ENCODE assay signal across 1 cellular context in the genomic region with DNA sequence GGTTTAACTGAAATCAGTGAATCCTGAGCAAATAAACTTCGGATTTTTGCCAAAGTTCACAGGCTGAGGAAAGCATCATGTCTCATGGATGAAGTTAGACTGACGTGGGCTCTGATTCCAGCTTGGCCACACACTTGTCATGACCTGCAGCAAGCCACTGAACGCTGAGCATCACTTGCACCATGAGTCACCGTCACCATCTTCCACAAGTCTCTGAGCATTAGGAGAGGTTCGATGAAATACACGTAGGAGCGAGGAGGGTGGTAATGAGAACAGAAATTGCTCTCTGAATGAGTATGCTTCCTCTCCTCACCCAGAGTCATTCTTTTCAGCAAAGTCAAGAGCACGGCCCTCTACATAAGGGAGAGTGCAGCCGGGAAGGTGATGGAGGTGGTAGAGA.
TF ChIP-seq lines count a peak whose summit lies in the region.

No MANE protein-coding gene starts in this region.

TF ChIP-seq in WTC11, 78 proteins besides CTCF, POLR2A, EP300 and RAD21 (continued from another document):
- TF ChIP-seq, protein P1, sequence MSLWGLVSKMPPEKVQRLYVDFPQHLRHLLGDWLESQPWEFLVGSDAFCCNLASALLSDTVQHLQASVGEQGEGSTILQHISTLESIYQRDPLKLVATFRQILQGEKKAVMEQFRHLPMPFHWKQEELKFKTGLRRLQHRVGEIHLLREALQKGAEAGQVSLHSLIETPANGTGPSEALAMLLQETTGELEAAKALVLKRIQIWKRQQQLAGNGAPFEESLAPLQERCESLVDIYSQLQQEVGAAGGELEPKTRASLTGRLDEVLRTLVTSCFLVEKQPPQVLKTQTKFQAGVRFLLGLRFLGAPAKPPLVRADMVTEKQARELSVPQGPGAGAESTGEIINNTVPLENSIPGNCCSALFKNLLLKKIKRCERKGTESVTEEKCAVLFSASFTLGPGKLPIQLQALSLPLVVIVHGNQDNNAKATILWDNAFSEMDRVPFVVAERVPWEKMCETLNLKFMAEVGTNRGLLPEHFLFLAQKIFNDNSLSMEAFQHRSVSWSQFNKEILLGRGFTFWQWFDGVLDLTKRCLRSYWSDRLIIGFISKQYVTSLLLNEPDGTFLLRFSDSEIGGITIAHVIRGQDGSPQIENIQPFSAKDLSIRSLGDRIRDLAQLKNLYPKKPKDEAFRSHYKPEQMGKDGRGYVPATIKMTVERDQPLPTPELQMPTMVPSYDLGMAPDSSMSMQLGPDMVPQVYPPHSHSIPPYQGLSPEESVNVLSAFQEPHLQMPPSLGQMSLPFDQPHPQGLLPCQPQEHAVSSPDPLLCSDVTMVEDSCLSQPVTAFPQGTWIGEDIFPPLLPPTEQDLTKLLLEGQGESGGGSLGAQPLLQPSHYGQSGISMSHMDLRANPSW (CRISPR knock-in tag; conservative IDR thresholded peaks at IDR 0.05; ENCODE audit: low read depth): no peak
- no peak for TF ChIP-seq TEAD1 (CRISPR knock-in tag; IDR thresholded peaks at IDR 0.05)
- TF ChIP-seq, protein P2, sequence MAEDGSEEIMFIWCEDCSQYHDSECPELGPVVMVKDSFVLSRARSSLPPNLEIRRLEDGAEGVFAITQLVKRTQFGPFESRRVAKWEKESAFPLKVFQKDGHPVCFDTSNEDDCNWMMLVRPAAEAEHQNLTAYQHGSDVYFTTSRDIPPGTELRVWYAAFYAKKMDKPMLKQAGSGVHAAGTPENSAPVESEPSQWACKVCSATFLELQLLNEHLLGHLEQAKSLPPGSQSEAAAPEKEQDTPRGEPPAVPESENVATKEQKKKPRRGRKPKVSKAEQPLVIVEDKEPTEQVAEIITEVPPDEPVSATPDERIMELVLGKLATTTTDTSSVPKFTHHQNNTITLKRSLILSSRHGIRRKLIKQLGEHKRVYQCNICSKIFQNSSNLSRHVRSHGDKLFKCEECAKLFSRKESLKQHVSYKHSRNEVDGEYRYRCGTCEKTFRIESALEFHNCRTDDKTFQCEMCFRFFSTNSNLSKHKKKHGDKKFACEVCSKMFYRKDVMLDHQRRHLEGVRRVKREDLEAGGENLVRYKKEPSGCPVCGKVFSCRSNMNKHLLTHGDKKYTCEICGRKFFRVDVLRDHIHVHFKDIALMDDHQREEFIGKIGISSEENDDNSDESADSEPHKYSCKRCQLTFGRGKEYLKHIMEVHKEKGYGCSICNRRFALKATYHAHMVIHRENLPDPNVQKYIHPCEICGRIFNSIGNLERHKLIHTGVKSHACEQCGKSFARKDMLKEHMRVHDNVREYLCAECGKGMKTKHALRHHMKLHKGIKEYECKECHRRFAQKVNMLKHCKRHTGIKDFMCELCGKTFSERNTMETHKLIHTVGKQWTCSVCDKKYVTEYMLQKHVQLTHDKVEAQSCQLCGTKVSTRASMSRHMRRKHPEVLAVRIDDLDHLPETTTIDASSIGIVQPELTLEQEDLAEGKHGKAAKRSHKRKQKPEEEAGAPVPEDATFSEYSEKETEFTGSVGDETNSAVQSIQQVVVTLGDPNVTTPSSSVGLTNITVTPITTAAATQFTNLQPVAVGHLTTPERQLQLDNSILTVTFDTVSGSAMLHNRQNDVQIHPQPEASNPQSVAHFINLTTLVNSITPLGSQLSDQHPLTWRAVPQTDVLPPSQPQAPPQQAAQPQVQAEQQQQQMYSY (CRISPR knock-in tag; IDR thresholded peaks at IDR 0.05): no peak
- TF ChIP-seq, protein P3, sequence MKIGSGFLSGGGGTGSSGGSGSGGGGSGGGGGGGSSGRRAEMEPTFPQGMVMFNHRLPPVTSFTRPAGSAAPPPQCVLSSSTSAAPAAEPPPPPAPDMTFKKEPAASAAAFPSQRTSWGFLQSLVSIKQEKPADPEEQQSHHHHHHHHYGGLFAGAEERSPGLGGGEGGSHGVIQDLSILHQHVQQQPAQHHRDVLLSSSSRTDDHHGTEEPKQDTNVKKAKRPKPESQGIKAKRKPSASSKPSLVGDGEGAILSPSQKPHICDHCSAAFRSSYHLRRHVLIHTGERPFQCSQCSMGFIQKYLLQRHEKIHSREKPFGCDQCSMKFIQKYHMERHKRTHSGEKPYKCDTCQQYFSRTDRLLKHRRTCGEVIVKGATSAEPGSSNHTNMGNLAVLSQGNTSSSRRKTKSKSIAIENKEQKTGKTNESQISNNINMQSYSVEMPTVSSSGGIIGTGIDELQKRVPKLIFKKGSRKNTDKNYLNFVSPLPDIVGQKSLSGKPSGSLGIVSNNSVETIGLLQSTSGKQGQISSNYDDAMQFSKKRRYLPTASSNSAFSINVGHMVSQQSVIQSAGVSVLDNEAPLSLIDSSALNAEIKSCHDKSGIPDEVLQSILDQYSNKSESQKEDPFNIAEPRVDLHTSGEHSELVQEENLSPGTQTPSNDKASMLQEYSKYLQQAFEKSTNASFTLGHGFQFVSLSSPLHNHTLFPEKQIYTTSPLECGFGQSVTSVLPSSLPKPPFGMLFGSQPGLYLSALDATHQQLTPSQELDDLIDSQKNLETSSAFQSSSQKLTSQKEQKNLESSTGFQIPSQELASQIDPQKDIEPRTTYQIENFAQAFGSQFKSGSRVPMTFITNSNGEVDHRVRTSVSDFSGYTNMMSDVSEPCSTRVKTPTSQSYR (CRISPR knock-in tag; IDR thresholded peaks at IDR 0.05): no peak
- TF ChIP-seq MYBL2 (CRISPR knock-in tag; IDR thresholded peaks at IDR 0.05): no peak
